Comparison of ENCODE assay signal across 1 cellular context in the genomic region with DNA sequence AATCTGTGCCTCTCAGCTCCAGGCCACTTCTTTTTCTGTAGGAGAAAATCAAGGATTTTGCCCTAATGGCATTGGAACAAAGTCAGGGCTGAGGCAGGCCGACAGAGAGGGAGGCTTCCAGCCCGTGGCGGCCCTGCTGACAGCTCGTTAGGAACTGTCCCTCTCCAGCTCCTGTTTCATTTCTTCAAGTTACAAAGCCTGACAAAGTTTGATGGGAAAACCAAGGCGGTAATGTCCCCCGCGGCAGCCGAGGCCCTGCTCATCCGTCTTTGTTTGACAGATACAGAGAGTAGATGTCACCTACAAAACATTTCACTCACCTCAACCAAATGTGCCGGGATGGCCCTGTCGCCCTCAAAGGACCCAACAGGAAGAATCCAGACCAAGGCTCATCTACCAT.
TF ChIP-seq lines count a peak whose summit lies in the region.

No MANE protein-coding gene starts in this region.

TF ChIP-seq in HEK293, 187 proteins besides CTCF, POLR2A, EP300 and RAD21 (continued from another document):
- TF ChIP-seq ZBTB8A (tag by site-specific recombination; IDR thresholded peaks at IDR 0.05) = peak; percentile 26; the same call in 1 of the 2 replicates
- TF ChIP-seq HOXA7 (CRISPR knock-in tag; IDR thresholded peaks at IDR 0.05; ENCODE audit: borderline replicate concordance) = no peak
- no peak for TF ChIP-seq ZNF48 (tag by site-specific recombination; IDR thresholded peaks at IDR 0.05)
- TF ChIP-seq WT1 (tag by site-specific recombination; IDR thresholded peaks at IDR 0.05) = 0 out of 2 replicates have a peak, but pooled peaks have one; percentile 9
- TF ChIP-seq ZNF433 (tag by site-specific recombination; IDR thresholded peaks at IDR 0.05; ENCODE audit: low read depth) = no peak
